ENCODE assay signal across 10 cellular contexts in the genomic region with DNA sequence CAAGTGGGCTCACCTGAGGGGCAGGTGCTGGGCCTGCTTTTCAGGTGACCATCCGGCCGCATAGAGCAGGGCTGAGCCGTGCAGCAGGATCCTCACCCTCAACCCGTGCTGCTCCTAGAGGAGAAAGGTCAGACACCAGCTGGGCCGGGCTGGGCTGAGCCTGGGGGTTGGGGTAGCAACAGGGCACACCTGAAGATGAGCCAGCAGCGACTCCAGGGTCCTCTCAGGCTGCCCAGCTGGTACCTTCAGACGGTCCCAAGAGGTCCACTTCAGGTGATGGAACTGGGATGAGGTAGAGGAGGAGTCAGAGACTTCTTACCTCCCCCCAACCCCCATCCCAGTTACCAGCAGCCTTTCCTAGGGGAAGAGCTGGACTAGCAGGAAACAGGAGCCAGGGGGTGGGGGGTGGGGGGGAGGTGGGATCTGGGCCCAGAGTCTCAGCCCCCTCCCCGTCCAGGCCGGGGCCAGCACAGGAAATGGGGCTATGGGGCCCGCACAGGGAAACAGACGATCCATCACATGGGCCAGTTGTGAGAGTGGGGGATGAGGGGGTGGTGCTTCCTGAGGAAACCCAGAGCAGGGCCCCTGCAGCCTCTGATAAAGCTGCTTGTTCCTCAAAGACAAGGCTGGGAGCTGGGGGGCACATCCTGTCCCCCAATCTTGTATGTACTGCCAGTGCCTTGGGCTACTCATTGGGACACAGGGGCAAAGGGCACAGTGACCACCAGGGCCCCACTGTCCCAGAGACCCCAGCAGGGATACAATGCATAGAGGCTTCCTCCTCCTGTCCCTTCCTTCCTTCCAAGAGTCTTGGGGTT. TPM values are rescaled to one million over a fixed set of nuclear protein-coding genes. Genes with fewer than 3 reads are reported as not detected.
DNase-seq lines count a peak whose midpoint lies in the region; ATAC-seq, FAIRE-seq and TF ChIP-seq lines count a peak whose summit lies in the region.
"Had no signal": no experiment of that assay in that cellular context is flagged by ENCODE, and none has a peak within 500 bp of the region (broad histone marks: within the 10 kb centered on the region; RNA-seq: fewer than 3 reads in every experiment).

No MANE protein-coding gene starts in this region.

- DNase-seq in activated CD4-positive, alpha-beta T cell treated with anti-CD3 and anti-CD28 coated beads for 36 hours, result peak; percentile 61
- no peak for DNase-seq in activated CD4-positive, alpha-beta T cell treated with anti-CD3 and anti-CD28 coated beads for 4 hours
- peak; percentile 67 for DNase-seq in activated CD8-positive, alpha-beta T cell treated with anti-CD3 and anti-CD28 coated beads, Interleukin-2, amount 10 ng/mL, durations not matched to agents 7 days and 5 days
- DNase-seq in kidney, result peak; percentile 83
- DNase-seq in suprapubic skin (ENCODE audit: low spot score in 2 of 2), result no peak
- no peak for DNase-seq in NCI-H187 treated with DMSO at 0.1 percent for 48 hours (lab: John Stamatoyannopoulos, UW)

- peaks cover 6% of the 10 kb centered on the region for H3K36me3 Mint-ChIP-seq in activated CD4-positive, alpha-beta T cell treated with anti-CD3 and anti-CD28 coated beads for 36 hours (ENCODE audit: low read depth)
- H3K36me3 Mint-ChIP-seq in activated CD8-positive, alpha-beta T cell treated with anti-CD3 and anti-CD28 coated beads, Interleukin-2, amount 10 ng/mL, durations not matched to agents 7 days and 5 days (ENCODE audit: low read depth), result peaks cover 36% of the 10 kb centered on the region

- no peak overlapping the region for H3K27ac Mint-ChIP-seq in activated CD4-positive, alpha-beta T cell treated with anti-CD3 and anti-CD28 coated beads for 36 hours
- H3K27ac Mint-ChIP-seq in activated CD8-positive, alpha-beta T cell treated with anti-CD3 and anti-CD28 coated beads, Interleukin-2, amount 10 ng/mL, durations not matched to agents 7 days and 5 days, result peak overlapping the region; percentile 77

- POLR2A ChIA-PET in activated CD4-positive, alpha-beta T cell treated with anti-CD3 and anti-CD28 coated beads for 36 hours (lab: Charles Lee), result interaction anchor here (0.6 kb wide), 1 partner anchor 14 kb away, joined by 3 read pairs; no protein-coding TSS in a partner anchor
- POLR2A ChIA-PET in activated CD8-positive, alpha-beta T cell treated with anti-CD3 and anti-CD28 coated beads, Interleukin-2, amount 10 ng/mL, durations not matched to agents 7 days and 5 days (lab: Charles Lee), result interaction anchor here (0.5 to 4.2 kb wide), 2 partner anchors 10 to 20 kb away, joined by 3 to 23 read pairs; partner anchors contain the start of gene IP6K1

- TF ChIP-seq CTCF in kidney (IDR thresholded peaks at IDR 0.05; ENCODE audit: borderline replicate concordance, extremely low read depth, insufficient read depth), result no peak
- no peak for TF ChIP-seq CTCF in suprapubic skin (IDR thresholded peaks at IDR 0.05)

- FAIRE-seq in kidney (lab: Jason Lieb, UNC), result no peak

- peaks cover 8% of the 10 kb centered on the region for H3K27me3 Mint-ChIP-seq in activated CD4-positive, alpha-beta T cell treated with anti-CD3 and anti-CD28 coated beads for 36 hours
- H3K27me3 Mint-ChIP-seq in activated CD8-positive, alpha-beta T cell treated with anti-CD3 and anti-CD28 coated beads, Interleukin-2, amount 10 ng/mL, durations not matched to agents 7 days and 5 days (ENCODE audit: low read depth), result peaks cover 12% of the 10 kb centered on the region

- no peaks in the 10 kb centered on the region for H3K27me3 ChIP-seq in suprapubic skin

- H3K9ac ChIP-seq in kidney (ENCODE audit: low read length in 2 of 2), result peak overlapping the region in 1 of 2 donors; percentile 12

- no peak for TF ChIP-seq POLR2A in suprapubic skin (IDR thresholded peaks at IDR 0.05)

- H3K36me3 ChIP-seq in kidney (ENCODE audit: control insufficient read depth in 1 of 2, insufficient read depth in 2 of 2, low read length in 2 of 2) (peaks cover 3 to 13% of the 10 kb centered on the region in 2 donors), suprapubic skin (peaks cover 23% of the 10 kb centered on the region)

- H3K4me3 ChIP-seq in kidney (ENCODE audit: low read length in 2 of 2), result peak overlapping the region in 1 of 2 donors; percentile 32
- peak overlapping the region; percentile 92 for H3K4me3 ChIP-seq in suprapubic skin

- no peaks in the 10 kb centered on the region for H3K9me3 ChIP-seq in kidney (ENCODE audit: control insufficient read depth in 1 of 2, low read length in 2 of 2)
- no peaks in the 10 kb centered on the region for H3K9me3 ChIP-seq in suprapubic skin

- TF ChIP-seq EP300 in suprapubic skin (IDR thresholded peaks at IDR 0.05), result no peak

- no peak overlapping the region for H3K4me3 Mint-ChIP-seq in activated CD4-positive, alpha-beta T cell treated with anti-CD3 and anti-CD28 coated beads for 36 hours
- peak overlapping the region; percentile 25 for H3K4me3 Mint-ChIP-seq in activated CD8-positive, alpha-beta T cell treated with anti-CD3 and anti-CD28 coated beads, Interleukin-2, amount 10 ng/mL, durations not matched to agents 7 days and 5 days

- CTCF ChIA-PET in activated CD4-positive, alpha-beta T cell treated with anti-CD3 and anti-CD28 coated beads for 36 hours (lab: Charles Lee), result interaction anchor here (1.0 to 5.2 kb wide), 2 partner anchors 33 to 295 kb away, joined by 3 to 56 read pairs; no protein-coding TSS in a partner anchor
- CTCF ChIA-PET in activated CD8-positive, alpha-beta T cell treated with anti-CD3 and anti-CD28 coated beads, Interleukin-2, amount 10 ng/mL, durations not matched to agents 7 days and 5 days (lab: Charles Lee), result interaction anchor here (1.7 to 16.3 kb wide), 3 partner anchors 7 to 87 kb away, joined by 4 to 305 read pairs (median 39); partner anchors contain the start of genes AMIGO3 and UBA7

- H3K27ac ChIP-seq in kidney (ENCODE audit: low read depth in 2 of 2, low read length in 2 of 2) (peak overlapping the region; percentile 86 to 95), suprapubic skin (peak overlapping the region; percentile 94)

- ATAC-seq in activated CD4-positive, alpha-beta T cell treated with anti-CD3 and anti-CD28 coated beads for 36 hours, result no peak
- no peak for ATAC-seq in activated CD8-positive, alpha-beta T cell treated with anti-CD3 and anti-CD28 coated beads, Interleukin-2, amount 10 ng/mL, durations not matched to agents 7 days and 5 days
- no peak for ATAC-seq in GM21423 (IDR thresholded peaks at IDR 0.05; ENCODE audit: unreplicated experiment)
- ATAC-seq in HG03460 (IDR thresholded peaks at IDR 0.05; ENCODE audit: unreplicated experiment), result no peak

- 35% methylated on average over 9 of the region's 11 CpGs for WGBS in suprapubic skin

- H3K4me1 ChIP-seq in kidney (ENCODE audit: control insufficient read depth in 1 of 2, insufficient read depth in 1 of 2, low read depth in 1 of 2, low read length in 2 of 2), result peaks cover 4 to 52% of the 10 kb centered on the region in 2 donors
- peaks cover 53% of the 10 kb centered on the region for H3K4me1 ChIP-seq in suprapubic skin

- intact Hi-C loops in activated CD4-positive, alpha-beta T cell treated with anti-CD3 and anti-CD28 coated beads for 36 hours (cut with DNase I, micrococcal nuclease), result no loop called here
- intact Hi-C loops in kidney (cut with DNase I), result no loop called here

- H3K9me3 Mint-ChIP-seq in activated CD4-positive, alpha-beta T cell treated with anti-CD3 and anti-CD28 coated beads for 36 hours (ENCODE audit: low read depth), result no peaks in the 10 kb centered on the region
- H3K9me3 Mint-ChIP-seq in activated CD8-positive, alpha-beta T cell treated with anti-CD3 and anti-CD28 coated beads, Interleukin-2, amount 10 ng/mL, durations not matched to agents 7 days and 5 days (ENCODE audit: insufficient read depth), result no peaks in the 10 kb centered on the region
- H3K9me3 Mint-ChIP-seq: stimulated activated naive CD8-positive, alpha-beta T cell treated with anti-CD3 and anti-CD28 coated beads, Interleukin-15, Interleukin-2, amounts not matched to agents 100 ng/mL and 50 ng/mL, for 24 hours had no signal

- H3K4me1 Mint-ChIP-seq in activated CD4-positive, alpha-beta T cell treated with anti-CD3 and anti-CD28 coated beads for 36 hours, result peaks cover 42% of the 10 kb centered on the region
- H3K4me1 Mint-ChIP-seq in activated CD8-positive, alpha-beta T cell treated with anti-CD3 and anti-CD28 coated beads, Interleukin-2, amount 10 ng/mL, durations not matched to agents 7 days and 5 days (ENCODE audit: low read depth), result peaks cover 64% of the 10 kb centered on the region

RNA-seq across cellular contexts. Expression of gene INKA1, which starts 3.0 kb away (rescaled TPM):
- total RNA-seq in activated CD4-positive, alpha-beta T cell treated with anti-CD3 and anti-CD28 coated beads for 36 hours, result under 1 TPM; 0.50 to 0.70 TPM
- total RNA-seq in activated CD8-positive, alpha-beta T cell treated with anti-CD3 and anti-CD28 coated beads, Interleukin-2, amount 10 ng/mL, durations not matched to agents 7 days and 5 days, result 1 to 10 TPM; 1.3 to 2.2 TPM
- total RNA-seq in kidney (6.3 TPM), suprapubic skin (10 to 100 TPM; 30.9 to 48.1 (median 36.2) TPM)
- 9.1 TPM for polyA plus RNA-seq in kidney (ENCODE audit: insufficient read depth, low read depth, low replicate concordance)

RNA-seq across cellular contexts. Expression of gene CDHR4, which starts 6.4 kb away (rescaled TPM):
- under 1 TPM in 1 of 2 experiments, not detected in 1; 0.32 TPM for total RNA-seq in activated CD4-positive, alpha-beta T cell treated with anti-CD3 and anti-CD28 coated beads for 36 hours
- not detected for total RNA-seq in activated CD8-positive, alpha-beta T cell treated with anti-CD3 and anti-CD28 coated beads, Interleukin-2, amount 10 ng/mL, durations not matched to agents 7 days and 5 days
- 0.54 TPM for total RNA-seq in kidney
- not detected for polyA plus RNA-seq in kidney (ENCODE audit: insufficient read depth, low read depth, low replicate concordance)
- under 1 TPM in 2 of 4 donors, not detected in 2; 0.45 to 0.89 TPM for total RNA-seq in suprapubic skin
- total RNA-seq: M059J had no signal

RNA-seq across cellular contexts. Expression of gene UBA7, which starts 7.7 kb away (rescaled TPM):
- total RNA-seq in activated CD4-positive, alpha-beta T cell treated with anti-CD3 and anti-CD28 coated beads for 36 hours, result 10 to 100 TPM; 85.5 to 85.7 TPM
- total RNA-seq in activated CD8-positive, alpha-beta T cell treated with anti-CD3 and anti-CD28 coated beads, Interleukin-2, amount 10 ng/mL, durations not matched to agents 7 days and 5 days, result 100 to 1,000 TPM; 187 to 208 TPM
- total RNA-seq in kidney (102 TPM), suprapubic skin (10 to 100 TPM; 15.3 to 54.4 (median 31.2) TPM)
- polyA plus RNA-seq in kidney (ENCODE audit: insufficient read depth, low read depth, low replicate concordance), result 29.8 TPM

RNA-seq across cellular contexts. Expression of gene IP6K1, which starts 19.8 kb away (rescaled TPM):
- 10 to 100 TPM; 29.1 to 31.0 TPM for total RNA-seq in activated CD4-positive, alpha-beta T cell treated with anti-CD3 and anti-CD28 coated beads for 36 hours
- total RNA-seq in activated CD8-positive, alpha-beta T cell treated with anti-CD3 and anti-CD28 coated beads, Interleukin-2, amount 10 ng/mL, durations not matched to agents 7 days and 5 days, result 10 to 100 TPM; 37.7 to 38.1 TPM
- total RNA-seq in kidney (49.6 TPM), suprapubic skin (10 to 100 TPM; 39.5 to 57.3 (median 53.2) TPM)
- polyA plus RNA-seq in kidney (ENCODE audit: insufficient read depth, low read depth, low replicate concordance), result 21.7 TPM

RNA-seq across cellular contexts. Expression of gene TRAIP, which starts 50.3 kb away (rescaled TPM):
- total RNA-seq in activated CD4-positive, alpha-beta T cell treated with anti-CD3 and anti-CD28 coated beads for 36 hours, result 10 to 100 TPM; 25.1 to 28.1 TPM
- 10 to 100 TPM; 32.0 to 32.9 TPM for total RNA-seq in activated CD8-positive, alpha-beta T cell treated with anti-CD3 and anti-CD28 coated beads, Interleukin-2, amount 10 ng/mL, durations not matched to agents 7 days and 5 days
- 1.9 TPM for total RNA-seq in kidney
- 0.71 TPM for polyA plus RNA-seq in kidney (ENCODE audit: insufficient read depth, low read depth, low replicate concordance)
- 1 to 10 TPM; 3.4 to 8.4 (median 4.7) TPM for total RNA-seq in suprapubic skin

Comparison
In these comparisons a context has a peak if more than half of its experiments do, and no peak if none do; other contexts are left out.
1. DNase-seq: peak in activated CD4-positive, alpha-beta T cell treated with anti-CD3 and anti-CD28 coated beads for 36 hours (single experiment), activated CD8-positive, alpha-beta T cell treated with anti-CD3 and anti-CD28 coated beads, Interleukin-2, amount 10 ng/mL, durations not matched to agents 7 days and 5 days (single experiment) and kidney (single experiment); none in activated CD4-positive, alpha-beta T cell treated with anti-CD3 and anti-CD28 coated beads for 4 hours (0 of 2), suprapubic skin (0 of 2) and NCI-H187 treated with DMSO at 0.1 percent for 48 hours (single experiment).